Comparison of ENCODE assay signal across 27 cellular contexts in the genomic region with DNA sequence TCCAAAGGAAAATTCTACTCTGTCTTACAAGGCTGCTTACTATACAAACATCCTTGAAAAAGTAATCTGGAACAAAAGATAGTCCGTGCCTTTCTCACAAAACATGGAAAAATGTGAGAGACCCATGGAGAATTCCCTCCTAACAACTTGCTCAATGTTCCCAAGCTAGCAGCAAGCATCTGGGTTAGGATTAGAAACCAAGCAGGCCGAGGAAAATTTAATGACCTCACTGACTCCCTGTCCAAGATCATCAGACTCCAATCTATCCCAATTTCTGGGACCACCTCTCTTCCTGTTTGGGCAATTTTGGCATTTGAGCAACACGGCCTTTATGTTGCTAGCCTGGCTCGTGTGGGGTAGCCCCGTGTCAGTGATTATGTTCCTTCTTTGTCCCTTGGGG. TPM values are rescaled to one million over a fixed set of nuclear protein-coding genes. Genes with fewer than 3 reads are reported as not detected.
"Had no signal": no experiment of that assay in that cellular context is flagged by ENCODE, and none has a peak within 500 bp of the region (broad histone marks: within the 10 kb centered on the region; RNA-seq: fewer than 3 reads in every experiment).

No MANE protein-coding gene starts in this region.

- H3K27ac ChIP-seq: colonic mucosa, left lung, lower lobe of right lung, psoas muscle, sigmoid colon, tibial artery, upper lobe of left lung, uterus had no signal

- DNase-seq: colonic mucosa; dermis blood vessel endothelial cell; effector memory CD4-positive, alpha-beta T cell; erythroblast; head of caudate nucleus; hippocampal formation; left cardiac atrium; left lung; lower lobe of right lung; naive thymus-derived CD8-positive, alpha-beta T cell; nephron progenitor cell; nucleus accumbens; psoas muscle; sigmoid colon; stimulated activated CD4-positive, alpha-beta T cell treated with anti-CD3 and anti-CD28 coated beads, Interleukin-4, amount 100 ng/mL, for 4 hours; stimulated activated naive CD8-positive, alpha-beta T cell treated with anti-CD3 and anti-CD28 coated beads, Interleukin-15, Interleukin-2, amounts not matched to agents 100 U/mL and 50 U/mL, for 24 hours; substantia nigra; testis; tibial artery; upper lobe of left lung; uterus had no signal

- H3K9me3 ChIP-seq: colonic mucosa, left lung, lower lobe of right lung, psoas muscle, sigmoid colon, testis, tibial artery, upper lobe of left lung, uterus had no signal

- ATAC-seq: left lung; lower lobe of right lung; naive thymus-derived CD8-positive, alpha-beta T cell; stimulated activated memory B cell treated with anti-CD40 and anti-IgM and Interleukin-4, amounts not matched to agents 10 μg/mL and 1 μg/mL and 100 μg/mL, for 72 hours; stimulated activated naive CD8-positive, alpha-beta T cell treated with anti-CD3 and anti-CD28 coated beads, Interleukin-15, Interleukin-2, amounts not matched to agents 100 U/mL and 50 U/mL, for 24 hours had no signal

- H3K36me3 ChIP-seq: colonic mucosa, left lung, lower lobe of right lung, sigmoid colon, tibial artery, upper lobe of left lung, uterus had no signal

- H3K4me1 ChIP-seq: colonic mucosa, psoas muscle, sigmoid colon, tibial artery, uterus had no signal

- H3K4me3 ChIP-seq: colonic mucosa, left lung, lower lobe of right lung, psoas muscle, sigmoid colon, testis, tibial artery, upper lobe of left lung, uterus had no signal

- H3K27me3 ChIP-seq: colonic mucosa, left lung, sigmoid colon, testis, tibial artery, upper lobe of left lung, uterus had no signal

RNA-seq across cellular contexts. Expression of a gene that starts 18.1 kb away (rescaled TPM):
- total RNA-seq: chondrocyte; colonic mucosa; dermis blood vessel endothelial cell; glomerular endothelial cell; kidney epithelial cell; left cardiac atrium; lower lobe of right lung; mesenteric fat pad; naive thymus-derived CD8-positive, alpha-beta T cell; osteocyte; psoas muscle; sigmoid colon; upper lobe of left lung; uterus had no signal
- polyA plus RNA-seq: psoas muscle, sigmoid colon had no signal
